26 cellular contexts compared by ENCODE assay signal in the genomic region with DNA sequence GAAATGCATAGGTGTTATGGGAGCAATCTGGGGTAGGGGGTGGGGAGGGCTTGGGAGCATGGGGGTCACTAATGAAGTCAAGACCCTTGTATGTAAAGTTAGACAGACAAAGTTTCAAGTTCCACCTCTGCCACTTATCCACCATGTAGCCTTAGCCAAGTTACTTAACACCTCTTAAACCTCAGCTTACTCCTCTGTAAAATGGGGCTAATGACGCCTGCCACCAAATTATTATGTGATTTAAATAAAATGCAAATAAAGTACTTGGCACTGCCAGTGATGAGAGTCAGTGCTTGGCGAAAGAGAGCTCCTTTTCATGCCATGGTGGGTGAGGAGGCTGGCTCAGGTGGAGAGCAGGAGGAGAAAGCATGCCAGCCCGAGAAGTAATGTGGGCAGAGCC.
"Had no signal": no experiment of that assay in that cellular context is flagged by ENCODE, and none has a peak within 500 bp of the region (broad histone marks: within the 10 kb centered on the region; RNA-seq: fewer than 3 reads in every experiment).

No MANE protein-coding gene starts in this region.

- FAIRE-seq: urothelium cell line had no signal

- H3K9me3 ChIP-seq: stomach, suprapubic skin, testis, thoracic aorta, thyroid gland, tibial artery, tibial nerve, transverse colon, upper lobe of left lung, uterus, vagina had no signal

- H3K4me3 ChIP-seq: stomach, suprapubic skin, testis, thoracic aorta, thyroid gland, tibial artery, tibial nerve, transverse colon, upper lobe of left lung, uterus, vagina had no signal

- H3K27ac ChIP-seq: stomach, suprapubic skin, testis, thoracic aorta, thyroid gland, tibial artery, tibial nerve, transverse colon, upper lobe of left lung, uterus, vagina had no signal

- ATAC-seq: stimulated activated effector memory CD8-positive, alpha-beta T cell treated with anti-CD3 and anti-CD28 coated beads, Interleukin-12 subunit alpha, Interleukin-12 subunit beta, amount 100 ng/mL, for 72 hours; stimulated activated memory B cell treated with anti-CD40 and anti-IgM and Interleukin-4, amounts not matched to agents 10 μg/mL and 1 μg/mL and 100 μg/mL, for 72 hours; stimulated activated naive B cell treated with anti-CD40 and anti-IgM and Interleukin-4, amounts not matched to agents 10 μg/mL and 1 μg/mL and 100 μg/mL, for 72 hours; stimulated activated naive CD8-positive, alpha-beta T cell treated with anti-CD3 and anti-CD28 coated beads, Interleukin-15, amount 100 ng/mL, for 72 hours; stimulated activated naive CD8-positive, alpha-beta T cell treated with anti-CD3 and anti-CD28 coated beads, Interleukin-15, Interleukin-2, amounts not matched to agents 100 U/mL and 50 U/mL, for 24 hours had no signal

- H3K27me3 ChIP-seq: stomach, suprapubic skin, testis, thyroid gland, tibial artery, tibial nerve, transverse colon, upper lobe of left lung, uterus, vagina had no signal

- DNase-seq: stimulated activated CD4-positive, alpha-beta T cell treated with anti-CD3 and anti-CD28 coated beads, Interleukin-2, amount 100 ng/mL, for 48 hours; stimulated activated CD4-positive, alpha-beta T cell treated with anti-CD3 and anti-CD28 coated beads, Interleukin-4, amount 100 ng/mL, for 1 hour; stimulated activated CD4-positive, alpha-beta T cell treated with anti-CD3 and anti-CD28 coated beads, Interleukin-4, amount 100 ng/mL, for 24 hours; stimulated activated CD4-positive, alpha-beta T cell treated with anti-CD3 and anti-CD28 coated beads, Interleukin-4, amount 100 ng/mL, for 4 hours; stimulated activated CD8-positive, alpha-beta memory T cell treated with anti-CD3 and anti-CD28 coated beads, Interleukin-4, amount 100 ng/mL, for 48 hours; stimulated activated naive B cell treated with anti-CD40 and anti-IgM and Interleukin-4, amounts not matched to agents 10 μg/mL and 1 μg/mL and 100 μg/mL, for 72 hours; stimulated activated naive CD4-positive, alpha-beta T cell; stimulated activated naive CD4-positive, alpha-beta T cell treated with Interleukin-2 at 50 U/mL for 16 hours; stimulated activated naive CD8-positive, alpha-beta T cell treated with anti-CD3 and anti-CD28 coated beads, Interleukin-15, amount 100 ng/mL, for 72 hours; stimulated activated naive CD8-positive, alpha-beta T cell treated with anti-CD3 and anti-CD28 coated beads, Interleukin-15, Interleukin-2, amounts not matched to agents 100 U/mL and 50 U/mL, for 24 hours; stomach; substantia nigra; testis; thyroid gland; tibial artery; transverse colon; trophoblast cell; upper lobe of left lung; uterus had no signal

- H3K36me3 ChIP-seq: stomach, suprapubic skin, thoracic aorta, thyroid gland, tibial artery, tibial nerve, transverse colon, upper lobe of left lung, uterus, vagina had no signal
